8 cellular contexts compared by ENCODE assay signal in the genomic region with DNA sequence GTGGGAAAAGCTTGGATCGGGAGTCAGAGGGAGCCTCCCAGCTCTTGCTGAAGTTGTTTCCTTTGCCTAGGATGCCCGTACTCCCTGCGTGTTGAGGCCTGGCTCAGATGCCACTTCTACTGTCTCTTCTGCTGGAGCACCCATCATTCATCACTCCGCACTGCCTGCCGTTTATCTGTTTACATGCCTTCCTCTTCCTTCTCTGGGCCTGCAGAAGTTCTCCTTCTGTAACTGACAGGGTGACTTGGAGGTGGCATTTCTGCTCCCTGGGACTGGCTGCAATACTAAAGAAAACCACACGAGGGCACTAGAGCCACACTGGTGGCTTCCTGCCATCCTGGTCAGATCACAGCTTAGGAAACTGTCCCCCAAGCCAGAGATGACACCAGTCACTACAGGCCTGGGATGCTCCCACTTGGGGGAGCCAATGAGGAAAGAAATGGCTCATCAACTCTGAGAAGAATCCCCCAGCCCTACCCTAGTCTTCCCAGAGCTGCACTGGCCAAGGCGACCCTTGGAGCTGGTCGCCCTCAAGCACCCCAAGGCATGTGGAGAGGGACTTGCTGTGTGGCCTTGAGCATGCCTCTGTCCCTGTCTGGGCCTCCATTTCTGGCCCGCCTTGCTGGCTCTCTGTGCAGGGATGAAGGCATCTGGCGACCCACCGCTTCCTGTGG. TPM values are rescaled to one million over a fixed set of nuclear protein-coding genes. Genes with fewer than 3 reads are reported as not detected.
DNase-seq lines count a peak whose midpoint lies in the region; ATAC-seq and TF ChIP-seq lines count a peak whose summit lies in the region.

No MANE protein-coding gene starts in this region.

- POLR2A ChIA-PET in Panc1 (lab: Charles Lee): no interaction called here

- H3K27ac ChIP-seq in Panc1 (ENCODE audit: low read length) (no peak overlapping the region; the same call in 1 of the 2 replicates), neural progenitor cell (no peak overlapping the region), suprapubic skin (no peak overlapping the region)

- TF ChIP-seq EP300 in suprapubic skin (IDR thresholded peaks at IDR 0.05): no peak

- BruUV-seq in Panc1 (replicated peaks; lab: Mats Ljungman, UMichigan): no TSS peak

- intact Hi-C loops in Panc1 (cut with micrococcal nuclease; ENCODE audit: unreplicated experiment): loop anchor here (5.0 kb wide), 2 partner anchors 119 to 449 kb away; no protein-coding TSS in a partner anchor

- H3K4me1 ChIP-seq in Panc1 (ENCODE audit: control insufficient read depth, insufficient read depth, low read length) (peaks cover 34% of the 10 kb centered on the region), neural progenitor cell (no peaks in the 10 kb centered on the region), suprapubic skin (peaks cover 11% of the 10 kb centered on the region)

- H3F3A ChIP-seq in neural progenitor cell (ENCODE audit: low read depth): no peaks in the 10 kb centered on the region

- H3K27me3 Mint-ChIP-seq in activated T-cell treated with anti-CD3 and anti-CD28 coated beads, Interleukin-2, amount 50 U/mL, for 24 hours: no peaks in the 10 kb centered on the region
- H3K27me3 Mint-ChIP-seq in neural progenitor cell (ENCODE audit: insufficient read depth, low read depth): peaks cover 2% of the 10 kb centered on the region

- in situ Hi-C loops in KBM-7 (cut with MboI; ENCODE audit: low pct_unique_long_range_greater_than_20kb, low sequenced_read_pairs): loop anchor here (25.0 kb wide), 1 partner anchor 424 kb away; no protein-coding TSS in a partner anchor
- in situ Hi-C loops in Panc1 (cut with HindIII; ENCODE audit: low pct_unique_long_range_greater_than_20kb, low sequenced_read_pairs): no loop called here

- H3K9me3 Mint-ChIP-seq in activated T-cell treated with anti-CD3 and anti-CD28 coated beads, Interleukin-2, amount 50 U/mL, for 24 hours: no peaks in the 10 kb centered on the region
- no peaks in the 10 kb centered on the region for H3K9me3 Mint-ChIP-seq in neural progenitor cell

- DNase-seq in CMK (ENCODE audit: low read depth): peak; percentile 90
- peak; percentile 98 for DNase-seq in KBM-7
- DNase-seq in Panc1 (ENCODE audit: low read depth, low spot score): peak; percentile 70
- DNase-seq in activated T-cell treated with anti-CD3 and anti-CD28 coated beads, Interleukin-2, amount 50 U/mL, for 24 hours: peak; percentile 88
- peak; percentile 72 for DNase-seq in fibroblast of the aortic adventitia (ENCODE audit: low read depth)
- DNase-seq in neural progenitor cell (ENCODE audit: low spot score): peak; percentile 94
- DNase-seq in suprapubic skin (ENCODE audit: low spot score in 2 of 2): peak; percentile 84

- H3K4me1 Mint-ChIP-seq in activated T-cell treated with anti-CD3 and anti-CD28 coated beads, Interleukin-2, amount 50 U/mL, for 24 hours (ENCODE audit: low read depth): no peaks in the 10 kb centered on the region
- H3K4me1 Mint-ChIP-seq in neural progenitor cell: peaks cover 11% of the 10 kb centered on the region

- H3K9ac ChIP-seq in neural progenitor cell: no peak overlapping the region

- ATAC-seq in GM21360 (IDR thresholded peaks at IDR 0.05; ENCODE audit: unreplicated experiment): peak; percentile 80
- ATAC-seq in Panc1: peak; percentile 75

- no peaks in the 10 kb centered on the region for H3K36me3 Mint-ChIP-seq in activated T-cell treated with anti-CD3 and anti-CD28 coated beads, Interleukin-2, amount 50 U/mL, for 24 hours (ENCODE audit: low read depth)
- peaks cover 3% of the 10 kb centered on the region for H3K36me3 Mint-ChIP-seq in neural progenitor cell

- H3K4me3 Mint-ChIP-seq in activated T-cell treated with anti-CD3 and anti-CD28 coated beads, Interleukin-2, amount 50 U/mL, for 24 hours: no peak overlapping the region
- no peak overlapping the region for H3K4me3 Mint-ChIP-seq in neural progenitor cell

- no peaks in the 10 kb centered on the region; the same call in 1 of the 2 replicates for H3K36me3 ChIP-seq in Panc1 (ENCODE audit: control insufficient read depth, insufficient read depth, low read length)
- H3K36me3 ChIP-seq in neural progenitor cell: no peaks in the 10 kb centered on the region
- H3K36me3 ChIP-seq in suprapubic skin: peaks cover 2% of the 10 kb centered on the region

- H3K27ac Mint-ChIP-seq in activated T-cell treated with anti-CD3 and anti-CD28 coated beads, Interleukin-2, amount 50 U/mL, for 24 hours: no peak overlapping the region
- no peak overlapping the region for H3K27ac Mint-ChIP-seq in neural progenitor cell

- WGBS in suprapubic skin: 49% methylated on average over 10 of the region's 11 CpGs

- no peak for TF ChIP-seq POLR2A in suprapubic skin (IDR thresholded peaks at IDR 0.05)

- no peaks in the 10 kb centered on the region for H4K20me1 ChIP-seq in neural progenitor cell (ENCODE audit: low read depth)

- CTCF ChIA-PET in Panc1 (lab: Charles Lee): no interaction called here

- H3K4me3 ChIP-seq in Panc1 (ENCODE audit: low read depth in 2 of 2, low read length in 2 of 2): no peak overlapping the region
- no peak overlapping the region for H3K4me3 ChIP-seq in fibroblast of the aortic adventitia (ENCODE audit: low read depth, low read length)
- H3K4me3 ChIP-seq in neural progenitor cell: no peak overlapping the region
- H3K4me3 ChIP-seq in suprapubic skin: no peak overlapping the region

- peak; percentile 90 for TF ChIP-seq CTCF in Panc1 (IDR thresholded peaks at IDR 0.05)
- TF ChIP-seq CTCF in fibroblast of the aortic adventitia (IDR thresholded peaks at IDR 0.05; ENCODE audit: insufficient read depth, low read length): peak; percentile 98
- TF ChIP-seq CTCF in neural progenitor cell (IDR thresholded peaks at IDR 0.05): peak; percentile 98
- peak; percentile 94 to 97 for TF ChIP-seq CTCF in suprapubic skin (IDR thresholded peaks at IDR 0.05)

- H3K79me2 ChIP-seq in neural progenitor cell (ENCODE audit: low read depth): no peaks in the 10 kb centered on the region

- H3K9me3 ChIP-seq in Panc1 (ENCODE audit: control insufficient read depth, insufficient read depth, low read depth, low read length): no peaks in the 10 kb centered on the region
- no peaks in the 10 kb centered on the region for H3K9me3 ChIP-seq in neural progenitor cell (ENCODE audit: low read depth)
- H3K9me3 ChIP-seq in suprapubic skin: no peaks in the 10 kb centered on the region

- H3K27me3 ChIP-seq in Panc1 (ENCODE audit: control insufficient read depth, insufficient read depth, low read length): no peaks in the 10 kb centered on the region
- no peaks in the 10 kb centered on the region for H3K27me3 ChIP-seq in neural progenitor cell
- H3K27me3 ChIP-seq in suprapubic skin: no peaks in the 10 kb centered on the region

- H3K4me2 ChIP-seq in neural progenitor cell: no peak overlapping the region

- H2AFZ ChIP-seq in neural progenitor cell (replicated peaks): no peak overlapping the region

RNA-seq across cellular contexts. Expression of gene SLC25A51, which starts 9.7 kb away (rescaled TPM):
- 23.4 TPM for total RNA-seq in Panc1 (2021; ENCODE audit: unreplicated experiment)
- 5.9 TPM for polyA plus RNA-seq in Panc1 (2012; ENCODE audit: insufficient read length)
- total RNA-seq in fibroblast of the aortic adventitia (ENCODE audit: low replicate concordance): 15.4 and 82.8 TPM in 2 replicates
- 22.6 and 24.6 TPM in 2 replicates for total RNA-seq in neural progenitor cell (ENCODE audit: low replicate concordance)
- 10 to 100 TPM; 21.0 to 31.6 (median 26.1) TPM for total RNA-seq in suprapubic skin
